17 cellular contexts compared by ENCODE assay signal in genomic region chr18:22103664-22104031, GRCh38.
"Had no signal": no experiment of that assay in that cellular context is flagged by ENCODE, and none has a peak within 500 bp of the region (broad histone marks: within the 10 kb centered on the region; RNA-seq: fewer than 3 reads in every experiment).

No MANE protein-coding gene starts in this region.

- H3K4me3 Mint-ChIP-seq: effector memory CD8-positive, alpha-beta T cell; nephron had no signal

- H3K4me3 ChIP-seq: pancreas, smooth muscle cell, tibial artery, upper lobe of left lung, uterus had no signal

- H3K36me3 ChIP-seq: pancreas, tibial artery, upper lobe of left lung, uterus had no signal

- H3K27ac Mint-ChIP-seq: effector memory CD8-positive, alpha-beta T cell; nephron had no signal

- H3K4me1 ChIP-seq: foreskin keratinocyte, tibial artery, uterus had no signal

- H3K9me3 Mint-ChIP-seq: nephron had no signal

- H3K27ac ChIP-seq: foreskin keratinocyte, pancreas, tibial artery, upper lobe of left lung, uterus had no signal

- H3K27me3 ChIP-seq: pancreas, tibial artery, upper lobe of left lung, uterus had no signal

- H3K27me3 Mint-ChIP-seq: progenitor cell of endocrine pancreas had no signal

- H3K9me3 ChIP-seq: pancreas, tibial artery, upper lobe of left lung, uterus had no signal

- DNase-seq: effector memory CD8-positive, alpha-beta T cell; erythroblast; foreskin keratinocyte; head of caudate nucleus; hippocampal formation; mammary epithelial cell; occipital lobe; pancreas; stimulated activated CD4-positive, alpha-beta T cell treated with anti-CD3 and anti-CD28 coated beads, Interleukin-2, amount 100 ng/mL, for 48 hours; stimulated activated naive CD4-positive, alpha-beta T cell treated with Interleukin-2 at 50 U/mL for 16 hours; upper lobe of left lung had no signal

- ATAC-seq: effector memory CD8-positive, alpha-beta T cell; foreskin keratinocyte; left lobe of liver; pancreas had no signal

- H3K4me1 Mint-ChIP-seq: nephron had no signal

- H3K4me2 ChIP-seq: smooth muscle cell had no signal
